In the genomic region with DNA sequence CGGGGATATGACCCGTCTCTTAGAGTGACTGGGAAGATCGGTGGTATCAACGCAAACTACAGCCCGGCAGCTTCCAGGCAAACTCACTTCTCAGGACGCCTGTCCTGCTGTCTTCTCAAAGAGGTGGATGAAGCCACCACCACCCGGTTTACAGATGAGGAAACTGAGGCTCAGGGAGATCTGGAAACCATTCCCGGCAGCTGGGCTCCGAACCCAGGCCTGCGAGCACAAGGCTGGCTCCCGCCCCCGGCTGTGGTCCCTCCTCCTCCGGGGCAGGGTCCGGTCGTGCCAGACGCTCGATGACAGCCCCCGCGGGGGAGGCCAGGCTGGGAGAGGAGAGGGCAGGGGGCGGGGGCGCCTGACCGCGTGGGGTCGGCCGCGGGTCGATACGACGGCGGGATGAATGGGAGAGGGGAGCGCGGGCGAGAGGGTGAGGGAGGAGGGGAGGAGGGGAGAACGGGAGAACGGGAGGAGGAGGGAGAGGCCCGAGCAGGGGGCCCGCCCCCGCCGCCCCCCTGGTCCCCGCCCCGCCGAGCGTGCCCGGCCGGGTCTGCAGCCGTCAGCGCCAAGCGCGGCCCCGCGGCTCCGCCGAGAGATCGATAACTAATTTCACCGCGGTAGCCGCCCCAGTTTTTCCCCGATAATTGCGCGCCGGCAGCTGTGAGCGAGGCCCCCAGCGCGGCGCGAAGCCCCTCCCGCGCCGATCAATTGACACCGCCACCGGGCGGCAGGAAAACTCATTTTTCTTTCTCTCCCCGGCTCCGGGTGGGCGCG, we compare ENCODE assay signal across 1 cellular context.
TF ChIP-seq lines count a peak whose summit lies in the region.

No MANE protein-coding gene starts in this region.

TF ChIP-seq in HepG2, 621 proteins besides CTCF, POLR2A, EP300 and RAD21 (continued from another document and continues in another):
- TF ChIP-seq, protein P1, sequence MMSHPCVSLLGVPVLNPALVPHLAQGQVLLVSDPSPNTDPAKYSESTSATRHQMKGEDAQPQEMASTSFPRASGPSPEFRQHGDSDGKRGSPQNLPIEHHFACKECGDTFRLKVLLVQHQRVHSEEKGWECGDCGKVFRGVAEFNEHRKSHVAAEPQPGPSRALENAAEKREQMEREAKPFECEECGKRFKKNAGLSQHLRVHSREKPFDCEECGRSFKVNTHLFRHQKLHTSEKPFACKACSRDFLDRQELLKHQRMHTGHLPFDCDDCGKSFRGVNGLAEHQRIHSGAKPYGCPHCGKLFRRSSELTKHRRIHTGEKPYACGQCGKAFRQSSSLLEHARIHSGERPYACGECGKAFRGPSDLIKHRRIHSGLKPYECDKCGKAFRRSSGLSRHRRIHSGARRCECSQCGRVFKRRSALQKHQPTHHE (CRISPR knock-in tag; IDR thresholded peaks at IDR 0.05; ENCODE audit: borderline replicate concordance), result no peak
- TF ChIP-seq GZF1 (CRISPR knock-in tag; IDR thresholded peaks at IDR 0.05) (no peak), ZNF564 (CRISPR knock-in tag; IDR thresholded peaks at IDR 0.05) (0 out of 2 replicates have a peak, but pooled peaks have one; percentile 49), SRSF9 (IDR thresholded peaks at IDR 0.05; ENCODE audit: borderline replicate concordance, insufficient read depth, low read depth, low read length, poor library complexity, severe bottlenecking) (no peak), TRIM24 (CRISPR knock-in tag; IDR thresholded peaks at IDR 0.05) (0 out of 2 replicates have a peak, but pooled peaks have one; percentile 18), SOX13 (IDR thresholded peaks at IDR 0.05) (no peak), SOX13 (CRISPR knock-in tag; conservative IDR thresholded peaks at IDR 0.05 in 1 of 2, IDR thresholded peaks at IDR 0.05 in 1 of 2) (peak in 1 of 2 experiments; percentile 28; a peak in 1 of 4 replicates), TBX2 (CRISPR knock-in tag; IDR thresholded peaks at IDR 0.05; ENCODE audit: borderline replicate concordance) (0 out of 2 replicates have a peak, but pooled peaks have one; percentile 43), REL (CRISPR knock-in tag; conservative IDR thresholded peaks at IDR 0.05) (0 out of 2 replicates have a peak, but pooled peaks have one; percentile 35), ZSCAN22 (CRISPR knock-in tag; IDR thresholded peaks at IDR 0.05) (no peak), HNRNPK (IDR thresholded peaks at IDR 0.05; ENCODE audit: low read depth, low read length, poor library complexity, severe bottlenecking) (peak; percentile 96), RXRA (CRISPR knock-in tag; IDR thresholded peaks at IDR 0.05) (0 out of 2 replicates have a peak, but pooled peaks have one; percentile 17), HNRNPUL1 (IDR thresholded peaks at IDR 0.05; ENCODE audit: low read depth, low read length) (no peak), ZNF263 (CRISPR knock-in tag; IDR thresholded peaks at IDR 0.05) (peak; percentile 92), AGO2 (optimal IDR thresholded peaks at IDR 0.05; ENCODE audit: low read depth, low read length) (no peak), ZFX (CRISPR knock-in tag; IDR thresholded peaks at IDR 0.05; ENCODE audit: low read depth) (peak; percentile 47; the same call in 1 of the 2 replicates), ISL2 (CRISPR knock-in tag; IDR thresholded peaks at IDR 0.05) (no peak), ZNF484 (CRISPR knock-in tag; IDR thresholded peaks at IDR 0.05; ENCODE audit: borderline replicate concordance, low read depth) (no peak), ZNF883 (CRISPR knock-in tag; IDR thresholded peaks at IDR 0.05; ENCODE audit: not compliant biosample characterization) (peak; percentile 63), ZNF670 (CRISPR knock-in tag; IDR thresholded peaks at IDR 0.05; ENCODE audit: borderline replicate concordance) (no peak; the same call in 1 of the 2 replicates), ASH2L (IDR thresholded peaks at IDR 0.05; ENCODE audit: insufficient read length, low read depth, low read length) (peak; percentile 22), SP140L (CRISPR knock-in tag; IDR thresholded peaks at IDR 0.05; ENCODE audit: borderline replicate concordance) (no peak), KDM5B (CRISPR knock-in tag; IDR thresholded peaks at IDR 0.05; ENCODE audit: borderline replicate concordance) (peak; percentile 48; the same call in 1 of the 2 replicates)
- TF ChIP-seq, protein P2, sequence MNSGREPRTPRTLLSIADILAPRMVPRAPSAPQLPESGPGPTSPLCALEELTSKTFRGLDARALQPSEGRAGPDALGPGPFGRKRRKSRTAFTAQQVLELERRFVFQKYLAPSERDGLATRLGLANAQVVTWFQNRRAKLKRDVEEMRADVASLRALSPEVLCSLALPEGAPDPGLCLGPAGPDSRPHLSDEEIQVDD (CRISPR knock-in tag; IDR thresholded peaks at IDR 0.05; ENCODE audit: borderline replicate concordance), result no peak
- TF ChIP-seq, protein P3, sequence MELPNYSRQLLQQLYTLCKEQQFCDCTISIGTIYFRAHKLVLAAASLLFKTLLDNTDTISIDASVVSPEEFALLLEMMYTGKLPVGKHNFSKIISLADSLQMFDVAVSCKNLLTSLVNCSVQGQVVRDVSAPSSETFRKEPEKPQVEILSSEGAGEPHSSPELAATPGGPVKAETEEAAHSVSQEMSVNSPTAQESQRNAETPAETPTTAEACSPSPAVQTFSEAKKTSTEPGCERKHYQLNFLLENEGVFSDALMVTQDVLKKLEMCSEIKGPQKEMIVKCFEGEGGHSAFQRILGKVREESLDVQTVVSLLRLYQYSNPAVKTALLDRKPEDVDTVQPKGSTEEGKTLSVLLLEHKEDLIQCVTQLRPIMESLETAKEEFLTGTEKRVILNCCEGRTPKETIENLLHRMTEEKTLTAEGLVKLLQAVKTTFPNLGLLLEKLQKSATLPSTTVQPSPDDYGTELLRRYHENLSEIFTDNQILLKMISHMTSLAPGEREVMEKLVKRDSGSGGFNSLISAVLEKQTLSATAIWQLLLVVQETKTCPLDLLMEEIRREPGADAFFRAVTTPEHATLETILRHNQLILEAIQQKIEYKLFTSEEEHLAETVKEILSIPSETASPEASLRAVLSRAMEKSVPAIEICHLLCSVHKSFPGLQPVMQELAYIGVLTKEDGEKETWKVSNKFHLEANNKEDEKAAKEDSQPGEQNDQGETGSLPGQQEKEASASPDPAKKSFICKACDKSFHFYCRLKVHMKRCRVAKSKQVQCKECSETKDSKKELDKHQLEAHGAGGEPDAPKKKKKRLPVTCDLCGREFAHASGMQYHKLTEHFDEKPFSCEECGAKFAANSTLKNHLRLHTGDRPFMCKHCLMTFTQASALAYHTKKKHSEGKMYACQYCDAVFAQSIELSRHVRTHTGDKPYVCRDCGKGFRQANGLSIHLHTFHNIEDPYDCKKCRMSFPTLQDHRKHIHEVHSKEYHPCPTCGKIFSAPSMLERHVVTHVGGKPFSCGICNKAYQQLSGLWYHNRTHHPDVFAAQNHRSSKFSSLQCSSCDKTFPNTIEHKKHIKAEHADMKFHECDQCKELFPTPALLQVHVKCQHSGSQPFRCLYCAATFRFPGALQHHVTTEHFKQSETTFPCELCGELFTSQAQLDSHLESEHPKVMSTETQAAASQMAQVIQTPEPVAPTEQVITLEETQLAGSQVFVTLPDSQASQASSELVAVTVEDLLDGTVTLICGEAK (IDR thresholded peaks at IDR 0.05), result no peak
- TF ChIP-seq, protein P3 (CRISPR knock-in tag; IDR thresholded peaks at IDR 0.05), result peak; percentile 13; the same call in 1 of the 2 replicates
- TF ChIP-seq, protein P4, sequence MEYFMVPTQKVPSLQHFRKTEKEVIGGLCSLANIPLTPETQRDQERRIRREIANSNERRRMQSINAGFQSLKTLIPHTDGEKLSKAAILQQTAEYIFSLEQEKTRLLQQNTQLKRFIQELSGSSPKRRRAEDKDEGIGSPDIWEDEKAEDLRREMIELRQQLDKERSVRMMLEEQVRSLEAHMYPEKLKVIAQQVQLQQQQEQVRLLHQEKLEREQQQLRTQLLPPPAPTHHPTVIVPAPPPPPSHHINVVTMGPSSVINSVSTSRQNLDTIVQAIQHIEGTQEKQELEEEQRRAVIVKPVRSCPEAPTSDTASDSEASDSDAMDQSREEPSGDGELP (IDR thresholded peaks at IDR 0.05; ENCODE audit: borderline replicate concordance, low read depth), result peak; percentile 38; the same call in 1 of the 2 replicates
- TF ChIP-seq, protein P5, sequence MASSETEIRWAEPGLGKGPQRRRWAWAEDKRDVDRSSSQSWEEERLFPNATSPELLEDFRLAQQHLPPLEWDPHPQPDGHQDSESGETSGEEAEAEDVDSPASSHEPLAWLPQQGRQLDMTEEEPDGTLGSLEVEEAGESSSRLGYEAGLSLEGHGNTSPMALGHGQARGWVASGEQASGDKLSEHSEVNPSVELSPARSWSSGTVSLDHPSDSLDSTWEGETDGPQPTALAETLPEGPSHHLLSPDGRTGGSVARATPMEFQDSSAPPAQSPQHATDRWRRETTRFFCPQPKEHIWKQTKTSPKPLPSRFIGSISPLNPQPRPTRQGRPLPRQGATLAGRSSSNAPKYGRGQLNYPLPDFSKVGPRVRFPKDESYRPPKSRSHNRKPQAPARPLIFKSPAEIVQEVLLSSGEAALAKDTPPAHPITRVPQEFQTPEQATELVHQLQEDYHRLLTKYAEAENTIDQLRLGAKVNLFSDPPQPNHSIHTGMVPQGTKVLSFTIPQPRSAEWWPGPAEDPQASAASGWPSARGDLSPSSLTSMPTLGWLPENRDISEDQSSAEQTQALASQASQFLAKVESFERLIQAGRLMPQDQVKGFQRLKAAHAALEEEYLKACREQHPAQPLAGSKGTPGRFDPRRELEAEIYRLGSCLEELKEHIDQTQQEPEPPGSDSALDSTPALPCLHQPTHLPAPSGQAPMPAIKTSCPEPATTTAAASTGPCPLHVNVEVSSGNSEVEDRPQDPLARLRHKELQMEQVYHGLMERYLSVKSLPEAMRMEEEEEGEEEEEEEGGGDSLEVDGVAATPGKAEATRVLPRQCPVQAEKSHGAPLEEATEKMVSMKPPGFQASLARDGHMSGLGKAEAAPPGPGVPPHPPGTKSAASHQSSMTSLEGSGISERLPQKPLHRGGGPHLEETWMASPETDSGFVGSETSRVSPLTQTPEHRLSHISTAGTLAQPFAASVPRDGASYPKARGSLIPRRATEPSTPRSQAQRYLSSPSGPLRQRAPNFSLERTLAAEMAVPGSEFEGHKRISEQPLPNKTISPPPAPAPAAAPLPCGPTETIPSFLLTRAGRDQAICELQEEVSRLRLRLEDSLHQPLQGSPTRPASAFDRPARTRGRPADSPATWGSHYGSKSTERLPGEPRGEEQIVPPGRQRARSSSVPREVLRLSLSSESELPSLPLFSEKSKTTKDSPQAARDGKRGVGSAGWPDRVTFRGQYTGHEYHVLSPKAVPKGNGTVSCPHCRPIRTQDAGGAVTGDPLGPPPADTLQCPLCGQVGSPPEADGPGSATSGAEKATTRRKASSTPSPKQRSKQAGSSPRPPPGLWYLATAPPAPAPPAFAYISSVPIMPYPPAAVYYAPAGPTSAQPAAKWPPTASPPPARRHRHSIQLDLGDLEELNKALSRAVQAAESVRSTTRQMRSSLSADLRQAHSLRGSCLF (CRISPR knock-in tag; IDR thresholded peaks at IDR 0.05; ENCODE audit: borderline replicate concordance), result no peak
- TF ChIP-seq, protein P6, sequence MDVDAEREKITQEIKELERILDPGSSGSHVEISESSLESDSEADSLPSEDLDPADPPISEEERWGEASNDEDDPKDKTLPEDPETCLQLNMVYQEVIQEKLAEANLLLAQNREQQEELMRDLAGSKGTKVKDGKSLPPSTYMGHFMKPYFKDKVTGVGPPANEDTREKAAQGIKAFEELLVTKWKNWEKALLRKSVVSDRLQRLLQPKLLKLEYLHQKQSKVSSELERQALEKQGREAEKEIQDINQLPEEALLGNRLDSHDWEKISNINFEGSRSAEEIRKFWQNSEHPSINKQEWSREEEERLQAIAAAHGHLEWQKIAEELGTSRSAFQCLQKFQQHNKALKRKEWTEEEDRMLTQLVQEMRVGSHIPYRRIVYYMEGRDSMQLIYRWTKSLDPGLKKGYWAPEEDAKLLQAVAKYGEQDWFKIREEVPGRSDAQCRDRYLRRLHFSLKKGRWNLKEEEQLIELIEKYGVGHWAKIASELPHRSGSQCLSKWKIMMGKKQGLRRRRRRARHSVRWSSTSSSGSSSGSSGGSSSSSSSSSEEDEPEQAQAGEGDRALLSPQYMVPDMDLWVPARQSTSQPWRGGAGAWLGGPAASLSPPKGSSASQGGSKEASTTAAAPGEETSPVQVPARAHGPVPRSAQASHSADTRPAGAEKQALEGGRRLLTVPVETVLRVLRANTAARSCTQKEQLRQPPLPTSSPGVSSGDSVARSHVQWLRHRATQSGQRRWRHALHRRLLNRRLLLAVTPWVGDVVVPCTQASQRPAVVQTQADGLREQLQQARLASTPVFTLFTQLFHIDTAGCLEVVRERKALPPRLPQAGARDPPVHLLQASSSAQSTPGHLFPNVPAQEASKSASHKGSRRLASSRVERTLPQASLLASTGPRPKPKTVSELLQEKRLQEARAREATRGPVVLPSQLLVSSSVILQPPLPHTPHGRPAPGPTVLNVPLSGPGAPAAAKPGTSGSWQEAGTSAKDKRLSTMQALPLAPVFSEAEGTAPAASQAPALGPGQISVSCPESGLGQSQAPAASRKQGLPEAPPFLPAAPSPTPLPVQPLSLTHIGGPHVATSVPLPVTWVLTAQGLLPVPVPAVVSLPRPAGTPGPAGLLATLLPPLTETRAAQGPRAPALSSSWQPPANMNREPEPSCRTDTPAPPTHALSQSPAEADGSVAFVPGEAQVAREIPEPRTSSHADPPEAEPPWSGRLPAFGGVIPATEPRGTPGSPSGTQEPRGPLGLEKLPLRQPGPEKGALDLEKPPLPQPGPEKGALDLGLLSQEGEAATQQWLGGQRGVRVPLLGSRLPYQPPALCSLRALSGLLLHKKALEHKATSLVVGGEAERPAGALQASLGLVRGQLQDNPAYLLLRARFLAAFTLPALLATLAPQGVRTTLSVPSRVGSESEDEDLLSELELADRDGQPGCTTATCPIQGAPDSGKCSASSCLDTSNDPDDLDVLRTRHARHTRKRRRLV (CRISPR knock-in tag; IDR thresholded peaks at IDR 0.05), result no peak
